8 cellular contexts compared by ENCODE assay signal in the genomic region with DNA sequence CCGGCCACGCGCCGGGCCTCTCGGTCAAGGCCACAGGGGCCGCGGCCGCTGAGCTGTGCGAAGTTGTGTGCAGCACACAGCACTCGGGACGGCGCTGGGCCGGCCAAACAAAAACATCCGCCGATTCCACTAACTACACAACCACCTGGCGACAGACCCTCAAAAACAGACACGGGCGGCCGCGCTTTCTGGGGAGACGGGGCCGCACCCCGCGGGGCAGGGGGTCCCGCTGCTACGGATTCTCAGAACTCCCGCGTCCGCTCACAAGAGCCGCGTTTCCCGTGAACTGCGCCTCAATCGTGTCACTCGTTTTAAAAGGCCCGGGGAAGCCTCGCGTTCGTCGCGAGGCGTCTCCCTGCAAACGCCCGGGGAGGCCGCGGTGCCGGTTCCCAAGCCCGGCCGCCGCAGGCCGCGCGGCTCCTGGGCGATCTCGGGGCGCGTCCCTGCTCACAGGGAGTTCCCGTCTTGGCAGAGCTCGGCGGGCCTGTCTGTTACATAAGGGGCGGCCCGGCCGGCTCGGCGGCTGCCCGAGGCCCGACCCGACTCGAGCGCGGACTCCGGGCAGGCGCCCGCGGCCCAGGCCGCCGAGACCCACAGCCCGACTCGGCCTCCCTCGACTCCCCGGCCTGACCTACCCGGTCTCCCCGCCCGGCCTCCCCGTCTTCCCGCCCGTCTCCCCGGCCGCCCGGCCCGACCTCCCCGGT. TPM values are rescaled to one million over a fixed set of nuclear protein-coding genes. Genes with fewer than 3 reads are reported as not detected.
DNase-seq lines count a peak whose midpoint lies in the region; ATAC-seq and TF ChIP-seq lines count a peak whose summit lies in the region.

No MANE protein-coding gene starts in this region.

- H3K36me3 ChIP-seq in left ventricle myocardium inferior: peaks cover 23% of the 10 kb centered on the region

- POLR2A ChIA-PET in activated naive CD8-positive, alpha-beta T cell treated with anti-CD3 and anti-CD28 coated beads, Interleukin-2, amount 10 ng/mL, durations not matched to agents 7 days and 5 days (lab: Charles Lee): interaction anchor here (0.5 to 2.4 kb wide), 12 partner anchors 9 to 285 kb away, joined by 3 to 27 read pairs (median 4); a partner anchor contains a TSS

- H3K27me3 ChIP-seq in left ventricle myocardium inferior (ENCODE audit: low read depth): no peaks in the 10 kb centered on the region

- H3K4me3 ChIP-seq in left ventricle myocardium inferior: peak overlapping the region; percentile 80

- peaks cover 28% of the 10 kb centered on the region for H3K36me3 Mint-ChIP-seq in activated naive CD8-positive, alpha-beta T cell treated with anti-CD3 and anti-CD28 coated beads, Interleukin-2, amount 10 ng/mL, durations not matched to agents 7 days and 5 days

- peaks cover 1% of the 10 kb centered on the region for H3K9me3 Mint-ChIP-seq in activated naive CD8-positive, alpha-beta T cell treated with anti-CD3 and anti-CD28 coated beads, Interleukin-2, amount 10 ng/mL, durations not matched to agents 7 days and 5 days

- H3K4me1 Mint-ChIP-seq in activated naive CD8-positive, alpha-beta T cell treated with anti-CD3 and anti-CD28 coated beads, Interleukin-2, amount 10 ng/mL, durations not matched to agents 7 days and 5 days: peaks cover 26% of the 10 kb centered on the region

- peak overlapping the region; percentile 87 for H3K4me3 Mint-ChIP-seq in activated naive CD8-positive, alpha-beta T cell treated with anti-CD3 and anti-CD28 coated beads, Interleukin-2, amount 10 ng/mL, durations not matched to agents 7 days and 5 days

- H3K27ac Mint-ChIP-seq in activated naive CD8-positive, alpha-beta T cell treated with anti-CD3 and anti-CD28 coated beads, Interleukin-2, amount 10 ng/mL, durations not matched to agents 7 days and 5 days: peak overlapping the region; percentile 90

- peaks cover 51% of the 10 kb centered on the region for H3K4me1 ChIP-seq in left ventricle myocardium inferior

- peak; percentile 2 for TF ChIP-seq CTCF in GM10266 (IDR thresholded peaks at IDR 0.05; ENCODE audit: control insufficient read depth, insufficient read depth, low read depth, missing control alignments)
- no peak for TF ChIP-seq CTCF in left ventricle myocardium inferior (IDR thresholded peaks at IDR 0.05; ENCODE audit: borderline replicate concordance)

- H3K9me3 ChIP-seq in left ventricle myocardium inferior (replicated peaks): peaks cover 7% of the 10 kb centered on the region

- ATAC-seq in activated naive CD8-positive, alpha-beta T cell treated with anti-CD3 and anti-CD28 coated beads, Interleukin-2, amount 10 ng/mL, durations not matched to agents 7 days and 5 days (ENCODE audit: low read depth): peak; percentile 31

- H3K27me3 Mint-ChIP-seq in activated naive CD8-positive, alpha-beta T cell treated with anti-CD3 and anti-CD28 coated beads, Interleukin-2, amount 10 ng/mL, durations not matched to agents 7 days and 5 days: no peaks in the 10 kb centered on the region

- intact Hi-C loops in left ventricle myocardium inferior (cut with micrococcal nuclease): no loop called here

- peak overlapping the region; percentile 88 for H3K27ac ChIP-seq in left ventricle myocardium inferior (replicated peaks)

- DNase-seq in GM10266 (ENCODE audit: extremely low spot score) (no peak), LHCN-M2 (ENCODE audit: low read depth) (peak; percentile 24), left ventricle myocardium inferior (peak; percentile 55), putamen (ENCODE audit: low spot score) (peak; percentile 27), SIG-M5 treated with dmso at 0.1 percent for 504 hours (lab: John Stamatoyannopoulos, UW; ENCODE audit: unreplicated experiment) (no peak), UCSD-AML1 (lab: John Stamatoyannopoulos, UW; ENCODE audit: unreplicated experiment) (no peak), inferior parietal cortex (ENCODE audit: extremely low spot score) (no peak)
- DNase-seq in activated naive CD8-positive, alpha-beta T cell treated with anti-CD3 and anti-CD28 coated beads, Interleukin-2, amount 10 ng/mL, durations not matched to agents 7 days and 5 days: peak; percentile 71

RNA-seq across cellular contexts. Expression of a gene that starts 0.9 kb away (rescaled TPM):
- total RNA-seq in LHCN-M2 (2014; rRNA removed) (17.9 and 25.1 TPM in 2 replicates), left ventricle myocardium inferior (14.9 TPM)
- polyA plus RNA-seq in LHCN-M2 (2012): 9.3 TPM
- 10 to 100 TPM; 56.7 to 56.9 TPM for total RNA-seq in activated naive CD8-positive, alpha-beta T cell treated with anti-CD3 and anti-CD28 coated beads, Interleukin-2, amount 10 ng/mL, durations not matched to agents 7 days and 5 days

RNA-seq across cellular contexts. Expression of a gene that starts 26.9 kb away (rescaled TPM):
- 12.4 and 13.4 TPM in 2 replicates for total RNA-seq in LHCN-M2 (2014; rRNA removed)
- 6.3 TPM for polyA plus RNA-seq in LHCN-M2 (2012)
- total RNA-seq in activated naive CD8-positive, alpha-beta T cell treated with anti-CD3 and anti-CD28 coated beads, Interleukin-2, amount 10 ng/mL, durations not matched to agents 7 days and 5 days: 10 to 100 TPM; 21.0 to 21.5 TPM
- 4.1 TPM for total RNA-seq in left ventricle myocardium inferior

Comparison
In these comparisons a context has a peak if more than half of its experiments do, and no peak if none do; other contexts are left out.
1. DNase-seq: peak in LHCN-M2 (single experiment), activated naive CD8-positive, alpha-beta T cell treated with anti-CD3 and anti-CD28 coated beads, Interleukin-2, amount 10 ng/mL, durations not matched to agents 7 days and 5 days (single experiment), left ventricle myocardium inferior (single experiment) and putamen (single experiment); none in GM10266 (single experiment), SIG-M5 treated with dmso at 0.1 percent for 504 hours (single experiment), UCSD-AML1 (single experiment) and inferior parietal cortex (single experiment).